ENCODE assay signal across 7 cellular contexts in genomic region chr2:230412369-230412706, GRCh38. TPM values are rescaled to one million over a fixed set of nuclear protein-coding genes. Genes with fewer than 3 reads are reported as not detected.
DNase-seq lines count a peak whose midpoint lies in the region; ATAC-seq, FAIRE-seq and TF ChIP-seq lines count a peak whose summit lies in the region.

No MANE protein-coding gene starts in this region.

- TF ChIP-seq CTCF in WI38 (IDR thresholded peaks at IDR 0.05; ENCODE audit: low read depth, low read length) (no peak), stomach (IDR thresholded peaks at IDR 0.05) (no peak)

- H3K9me3 ChIP-seq in iPS-18c (ENCODE audit: control insufficient read depth, insufficient read depth, low read length) (peaks cover 3% of the 10 kb centered on the region), stomach (no peaks in the 10 kb centered on the region)

- H3K36me3 ChIP-seq in stomach, result no peaks in the 10 kb centered on the region

- 84 to 100% (median 89%) methylated on average over 3 of the region's 3 CpGs for WGBS in stomach, 5 donors

- TF ChIP-seq POLR2A in stomach (IDR thresholded peaks at IDR 0.05), result no peak
- no peak for TF ChIP-seq POLR2A in GM12891 (IDR thresholded peaks at IDR 0.05; ENCODE audit: low read depth, low read length)

- no peak for FAIRE-seq in GM12891 (lab: Jason Lieb, UNC)

- H3K27me3 ChIP-seq in stomach, result no peaks in the 10 kb centered on the region

- H3K4me3 ChIP-seq in WI38 (ENCODE audit: low read depth, low read length) (peak overlapping the region; percentile 70), iPS-18c (ENCODE audit: insufficient read depth, low read depth, low read length) (peak overlapping the region; percentile 80), stomach (peak overlapping the region; percentile 53 to 66 (median 60))

- intact Hi-C loops in stomach (cut with DNase I; ENCODE audit: low total_unique reads), result no loop called here

- ATAC-seq in HG02885 (IDR thresholded peaks at IDR 0.05; ENCODE audit: poor library complexity, unreplicated experiment) (peak; percentile 1), HG02610 (IDR thresholded peaks at IDR 0.05; ENCODE audit: unreplicated experiment) (no peak)

- DNase-seq in stomach (no peak), islet precursor cell (no peak), GM12891 (ENCODE audit: insufficient read length, low spot score) (no peak)

- H3K27ac ChIP-seq in stomach, result peak overlapping the region; percentile 81 to 98 (median 91)

- peaks cover 12 to 57% (median 39%) of the 10 kb centered on the region in 4 donors for H3K4me1 ChIP-seq in stomach

- no peak for TF ChIP-seq EP300 in stomach (IDR thresholded peaks at IDR 0.05)

TF ChIP-seq in GM12891, 5 proteins besides CTCF, POLR2A, EP300 and RAD21:
- TF ChIP-seq SPI1 (IDR thresholded peaks at IDR 0.05; ENCODE audit: low read depth, low read length) (no peak), POU2F2 (IDR thresholded peaks at IDR 0.05; ENCODE audit: low read depth, low read length) (no peak), TAF1 (IDR thresholded peaks at IDR 0.05; ENCODE audit: low read depth, low read length) (no peak), PAX5 (IDR thresholded peaks at IDR 0.05; ENCODE audit: insufficient read depth, low read length, severe bottlenecking) (no peak), POLR2AphosphoS5 (IDR thresholded peaks at IDR 0.05; ENCODE audit: low read depth, low read length) (no peak)
TF ChIP-seq in GM12891: peak in this region for 0.

RNA-seq across cellular contexts. Expression of gene SP100, which starts 3.7 kb away (rescaled TPM):
- 100 to 1,000 TPM in 2 of 5 donors, 10 to 100 TPM in 3; 11.0 to 168 (median 96.8) TPM for total RNA-seq in stomach
- polyA plus RNA-seq in stomach, result 10 to 100 TPM; 36.5 to 58.8 (median 40.8) TPM
- polyA plus RNA-seq in GM12891 (2012; ENCODE audit: low read depth, missing spikeins), result 137 TPM
